Comparison of ENCODE assay signal across 12 cellular contexts in genomic region chr1:162676087-162676486, GRCh38. TPM values are rescaled to one million over a fixed set of nuclear protein-coding genes. Genes with fewer than 3 reads are reported as not detected.
DNase-seq lines count a peak whose midpoint lies in the region; FAIRE-seq and TF ChIP-seq lines count a peak whose summit lies in the region.
"Had no signal": no experiment of that assay in that cellular context is flagged by ENCODE, and none has a peak within 500 bp of the region (broad histone marks: within the 10 kb centered on the region; RNA-seq: fewer than 3 reads in every experiment).

No MANE protein-coding gene starts in this region.

- H3K9me3 ChIP-seq in adrenal gland (replicated peaks in 1 of 3) (no peaks in the 10 kb centered on the region), stomach (no peaks in the 10 kb centered on the region)
- H3K9me3 ChIP-seq: neutrophil had no signal

- peak overlapping the region; percentile 76 to 93 (median 84) for H3K27ac ChIP-seq in adrenal gland
- H3K27ac ChIP-seq in stomach, result peak overlapping the region in 4 of 5 donors; percentile 24 to 79 (median 65)
- H3K27ac ChIP-seq: neutrophil had no signal

- intact Hi-C loops in adrenal gland (cut with DNase I) (no loop called here), stomach (cut with DNase I; ENCODE audit: low total_unique reads) (no loop called here)

- FAIRE-seq in H54 (lab: Jason Lieb, UNC), result peak; percentile 20
- FAIRE-seq: GM12892 had no signal

- TF ChIP-seq EP300 in stomach (IDR thresholded peaks at IDR 0.05), result no peak

- DNase-seq in H54 (ENCODE audit: insufficient read length, low spot score) (no peak), adrenal gland (peak; percentile 61 to 87 (median 83)), glomerular visceral epithelial cell (ENCODE audit: extremely low spot score) (peak; percentile 49), stomach (no peak), DMS79 (lab: John Stamatoyannopoulos, UW) (no peak), NCI-H2029 treated with DMSO at 0.1 percent for 48 hours (lab: John Stamatoyannopoulos, UW) (no peak)
- no peak for DNase-seq in activated CD4-positive, alpha-beta T cell treated with anti-CD3 and anti-CD28 coated beads, Interleukin-2, amount 50 U/mL, for 48 hours
- no peak for DNase-seq in stimulated activated CD4-positive, alpha-beta T cell treated with anti-CD3 and anti-CD28 coated beads, Interleukin-4, amount 100 ng/mL, for 1 hour
- DNase-seq: activated B cell treated with CpG ODN at 0.5 μM for 24 hours, COR-L47 had no signal

- TF ChIP-seq CTCF in adrenal gland (IDR thresholded peaks at IDR 0.05) (no peak), stomach (IDR thresholded peaks at IDR 0.05) (no peak)

- H3K4me3 ChIP-seq in adrenal gland (no peak overlapping the region), stomach (no peak overlapping the region)

- 40 to 48% (median 43%) methylated on average over 2 of the region's 2 CpGs for WGBS in adrenal gland, 4 donors
- 46 to 68% (median 57%) methylated on average over 2 of the region's 2 CpGs for WGBS in stomach, 5 donors

- H3K4me1 ChIP-seq in adrenal gland (replicated peaks in 1 of 2) (peaks cover 57 to 85% of the 10 kb centered on the region in 2 donors), stomach (peaks cover 0 to 51% (median 26%) of the 10 kb centered on the region in 4 donors)

- TF ChIP-seq POLR2A in H54 (IDR thresholded peaks at IDR 0.05; ENCODE audit: low read depth, low read length) (no peak), adrenal gland (IDR thresholded peaks at IDR 0.05) (peak in 1 of 2 donors; percentile 60), stomach (IDR thresholded peaks at IDR 0.05) (no peak)

- H3K36me3 ChIP-seq in adrenal gland (replicated peaks in 1 of 2) (no peaks in the 10 kb centered on the region), stomach (no peaks in the 10 kb centered on the region)
- H3K36me3 ChIP-seq: neutrophil had no signal

- H3K27me3 ChIP-seq in adrenal gland, result no peaks in the 10 kb centered on the region
- H3K27me3 ChIP-seq in stomach, result no peaks in the 10 kb centered on the region
- H3K27me3 ChIP-seq: neutrophil had no signal

RNA-seq across cellular contexts. Expression of gene DDR2, which starts 43.8 kb away (rescaled TPM):
- total RNA-seq in adrenal gland (100 to 1,000 TPM; 214 to 349 (median 254) TPM), stomach (100 to 1,000 TPM in 1 of 5 donors, 10 to 100 TPM in 4; 17.7 to 117 (median 50.8) TPM)
- polyA plus RNA-seq in adrenal gland (100 to 1,000 TPM in 1 of 3 donors, 10 to 100 TPM in 2; 15.1 to 127 (median 34.2) TPM), stomach (10 to 100 TPM in 2 of 3 donors, 1 to 10 TPM in 1; 6.8 to 20.5 (median 18.6) TPM)

Comparison
In these comparisons a context has a peak if more than half of its experiments do, and no peak if none do; other contexts are left out.
1. DNase-seq: peak in adrenal gland (7 of 7) and glomerular visceral epithelial cell (single experiment); none in H54 (single experiment), stomach (single experiment), DMS79 (single experiment), NCI-H2029 treated with DMSO at 0.1 percent for 48 hours (single experiment), activated CD4-positive, alpha-beta T cell treated with anti-CD3 and anti-CD28 coated beads, Interleukin-2, amount 50 U/mL, for 48 hours (0 of 2) and stimulated activated CD4-positive, alpha-beta T cell treated with anti-CD3 and anti-CD28 coated beads, Interleukin-4, amount 100 ng/mL, for 1 hour (single experiment).